21 cellular contexts compared by ENCODE assay signal in genomic region chr18:79983253-79983652, GRCh38. TPM values are rescaled to one million over a fixed set of nuclear protein-coding genes. Genes with fewer than 3 reads are reported as not detected.
DNase-seq lines count a peak whose midpoint lies in the region; ATAC-seq and TF ChIP-seq lines count a peak whose summit lies in the region.
"Had no signal": no experiment of that assay in that cellular context is flagged by ENCODE, and none has a peak within 500 bp of the region (broad histone marks: within the 10 kb centered on the region; RNA-seq: fewer than 3 reads in every experiment).

No MANE protein-coding gene starts in this region.

- no peaks in the 10 kb centered on the region for H3K9me3 ChIP-seq in CD4-positive, CD25-positive, alpha-beta regulatory T cell (ENCODE audit: control insufficient read depth in 2 of 2, low read length in 2 of 2)
- H3K9me3 ChIP-seq in sigmoid colon = no peaks in the 10 kb centered on the region
- H3K9me3 ChIP-seq in MM.1S (replicated peaks; ENCODE audit: insufficient read depth, low read length) = no peaks in the 10 kb centered on the region
- H3K9me3 ChIP-seq in PC-9 (ENCODE audit: insufficient read depth, low read depth) = no peaks in the 10 kb centered on the region
- H3K9me3 ChIP-seq: heart right ventricle, mucosa of descending colon, pancreas, spleen had no signal

- peak overlapping the region in 2 of 3 donors; percentile 48 to 88 for H3K27ac Mint-ChIP-seq in CD4-positive, CD25-positive, alpha-beta regulatory T cell
- H3K27ac Mint-ChIP-seq in activated CD4-positive, alpha-beta memory T cell treated with anti-CD3 and anti-CD28 coated beads for 36 hours = peak overlapping the region; percentile 53
- peak overlapping the region; percentile 70 for H3K27ac Mint-ChIP-seq in dendritic cell treated with granulocyte-macrophage colony-stimulating factor and Interleukin-4, amounts not matched to agents 40 ng/mL and 50 ng/mL, for 4 days
- peak overlapping the region in 6 of 10 donors; percentile 38 to 85 (median 78) for H3K27ac Mint-ChIP-seq in naive thymus-derived CD8-positive, alpha-beta T cell
- H3K27ac Mint-ChIP-seq in nephron progenitor cell = no peak overlapping the region

- H3K9me2 ChIP-seq in MM.1S (replicated peaks; ENCODE audit: insufficient read depth, low read length) (no peaks in the 10 kb centered on the region), PC-9 (ENCODE audit: insufficient read depth) (no peaks in the 10 kb centered on the region)

- H3K4me1 ChIP-seq in CD4-positive, CD25-positive, alpha-beta regulatory T cell (ENCODE audit: control insufficient read depth, insufficient read depth, low read length, poor library complexity, severe bottlenecking) = peaks cover 42% of the 10 kb centered on the region
- H3K4me1 ChIP-seq in sigmoid colon (peaks cover 3 to 26% (median 20%) of the 10 kb centered on the region in 4 donors), MM.1S (ENCODE audit: low read length) (no peaks in the 10 kb centered on the region), PC-9 (replicated peaks; ENCODE audit: insufficient read depth) (peaks cover 17% of the 10 kb centered on the region)

- H3K4me1 Mint-ChIP-seq in CD4-positive, CD25-positive, alpha-beta regulatory T cell = peaks cover 14 to 85% (median 59%) of the 10 kb centered on the region in 4 donors
- H3K4me1 Mint-ChIP-seq in activated CD4-positive, alpha-beta memory T cell treated with anti-CD3 and anti-CD28 coated beads for 36 hours (ENCODE audit: low read depth) = peaks cover 65% of the 10 kb centered on the region
- peaks cover 61% of the 10 kb centered on the region for H3K4me1 Mint-ChIP-seq in dendritic cell treated with granulocyte-macrophage colony-stimulating factor and Interleukin-4, amounts not matched to agents 40 ng/mL and 50 ng/mL, for 4 days (ENCODE audit: low read depth)
- peaks cover 32 to 81% (median 79%) of the 10 kb centered on the region in 4 donors for H3K4me1 Mint-ChIP-seq in naive thymus-derived CD8-positive, alpha-beta T cell
- H3K4me1 Mint-ChIP-seq in nephron progenitor cell = peaks cover 41% of the 10 kb centered on the region

- CTCF ChIA-PET in activated CD4-positive, alpha-beta memory T cell treated with anti-CD3 and anti-CD28 coated beads for 36 hours (lab: Charles Lee) = no interaction called here
- CTCF ChIA-PET in PC-9 (lab: Charles Lee) = no interaction called here

- H3K36me3 Mint-ChIP-seq in CD4-positive, CD25-positive, alpha-beta regulatory T cell = peaks cover 22% of the 10 kb centered on the region
- peaks cover 34% of the 10 kb centered on the region for H3K36me3 Mint-ChIP-seq in activated CD4-positive, alpha-beta memory T cell treated with anti-CD3 and anti-CD28 coated beads for 36 hours
- peaks cover 54% of the 10 kb centered on the region for H3K36me3 Mint-ChIP-seq in dendritic cell treated with granulocyte-macrophage colony-stimulating factor and Interleukin-4, amounts not matched to agents 40 ng/mL and 50 ng/mL, for 4 days (ENCODE audit: low read depth)
- peaks cover 0 to 56% (median 0%) of the 10 kb centered on the region in 3 donors for H3K36me3 Mint-ChIP-seq in naive thymus-derived CD8-positive, alpha-beta T cell
- peaks cover 54% of the 10 kb centered on the region for H3K36me3 Mint-ChIP-seq in nephron progenitor cell (ENCODE audit: low read depth)

- TF ChIP-seq CTCF in nephron progenitor cell (IDR thresholded peaks at IDR 0.05) (no peak), sigmoid colon (IDR thresholded peaks at IDR 0.05) (no peak), MM.1S (IDR thresholded peaks at IDR 0.05; ENCODE audit: low read length) (no peak), PC-9 (conservative IDR thresholded peaks at IDR 0.05) (no peak)

- no peak for DNase-seq in CD4-positive, CD25-positive, alpha-beta regulatory T cell
- DNase-seq in activated CD4-positive, alpha-beta memory T cell treated with anti-CD3 and anti-CD28 coated beads for 36 hours = no peak
- no peak for DNase-seq in naive thymus-derived CD8-positive, alpha-beta T cell
- DNase-seq in nephron progenitor cell = no peak
- DNase-seq in sigmoid colon = no peak
- DNase-seq in MM.1S = no peak
- DNase-seq in PC-9 = no peak
- DNase-seq: activated CD4-positive, CD25-positive, alpha-beta regulatory T cell; activated T-cell treated with anti-CD3 and anti-CD28 coated beads, Interleukin-2, amount 50 U/mL, for 4 hours; amniotic stem cell; cortex of kidney; heart right ventricle; islet precursor cell; mucosa of descending colon; NCI-H1417 treated with DMSO at 0.1 percent for 48 hours; NCI-H226; spleen; stimulated activated naive CD4-positive, alpha-beta T cell had no signal

- POLR2A ChIA-PET in activated CD4-positive, alpha-beta memory T cell treated with anti-CD3 and anti-CD28 coated beads for 36 hours (lab: Charles Lee) = no interaction called here
- POLR2A ChIA-PET in naive thymus-derived CD8-positive, alpha-beta T cell (lab: Charles Lee) = interaction anchor here (0.8 to 1.0 kb wide), 2 partner anchors 16 to 22 kb away, joined by 3 read pairs; no protein-coding TSS in a partner anchor
- POLR2A ChIA-PET in PC-9 (lab: Charles Lee; ENCODE audit: unreplicated experiment) = no interaction called here

- no peak overlapping the region for H3K4me3 ChIP-seq in CD4-positive, CD25-positive, alpha-beta regulatory T cell (ENCODE audit: low read depth, low read length)
- no peak overlapping the region for H3K4me3 ChIP-seq in sigmoid colon
- H3K4me3 ChIP-seq in MM.1S (ENCODE audit: low read length) = no peak overlapping the region
- no peak overlapping the region for H3K4me3 ChIP-seq in PC-9
- H3K4me3 ChIP-seq: heart right ventricle, mucosa of descending colon, pancreas, spleen had no signal

- intact Hi-C loops in activated CD4-positive, alpha-beta memory T cell treated with anti-CD3 and anti-CD28 coated beads for 36 hours (cut with micrococcal nuclease) = no loop called here
- intact Hi-C loops in dendritic cell treated with granulocyte-macrophage colony-stimulating factor and Interleukin-4, amounts not matched to agents 40 ng/mL and 50 ng/mL, for 4 days (cut with micrococcal nuclease) = loop anchor here (10.0 kb wide), 2 partner anchors 48 to 188 kb away; partner anchors contain the start of gene KCNG2
- intact Hi-C loops in sigmoid colon (cut with DNase I) = no loop called here
- intact Hi-C loops in PC-9 (cut with micrococcal nuclease; ENCODE audit: unreplicated experiment) = no loop called here

- TF ChIP-seq EP300 in sigmoid colon (IDR thresholded peaks at IDR 0.05) = no peak

- TF ChIP-seq POLR2A in sigmoid colon (IDR thresholded peaks at IDR 0.05) = no peak

- H3K4me2 ChIP-seq in MM.1S (ENCODE audit: low read depth, low read length) = no peak overlapping the region
- no peak overlapping the region for H3K4me2 ChIP-seq in PC-9

- no TSS peak for BruUV-seq in PC-9 (replicated peaks; lab: Mats Ljungman, UMichigan)

- H3K27me3 ChIP-seq in CD4-positive, CD25-positive, alpha-beta regulatory T cell (ENCODE audit: control insufficient read depth, insufficient read depth, low read length) = no peaks in the 10 kb centered on the region
- H3K27me3 ChIP-seq in sigmoid colon = no peaks in the 10 kb centered on the region
- H3K27me3 ChIP-seq in MM.1S (replicated peaks; ENCODE audit: insufficient read depth, low read length) = no peaks in the 10 kb centered on the region
- no peaks in the 10 kb centered on the region for H3K27me3 ChIP-seq in PC-9 (ENCODE audit: insufficient read depth, low read depth)
- H3K27me3 ChIP-seq: heart right ventricle, pancreas, spleen had no signal

- H3K79me2 ChIP-seq in MM.1S (ENCODE audit: low read length) (peaks cover 100% of the 10 kb centered on the region), PC-9 (ENCODE audit: low read depth) (peaks cover 100% of the 10 kb centered on the region)

- peaks cover 20% of the 10 kb centered on the region for H3K36me3 ChIP-seq in CD4-positive, CD25-positive, alpha-beta regulatory T cell (ENCODE audit: control insufficient read depth, insufficient read depth, low read length)
- H3K36me3 ChIP-seq in sigmoid colon (peaks cover 0 to 7% (median 0%) of the 10 kb centered on the region in 4 donors), MM.1S (replicated peaks; ENCODE audit: insufficient read depth, low read length) (peaks cover 15% of the 10 kb centered on the region; the same call in 1 of the 2 replicates), PC-9 (ENCODE audit: low read depth) (peaks cover 31% of the 10 kb centered on the region; the same call in 1 of the 2 replicates)
- H3K36me3 ChIP-seq: pancreas had no signal

- no peaks in the 10 kb centered on the region for H3K9me3 Mint-ChIP-seq in CD4-positive, CD25-positive, alpha-beta regulatory T cell
- no peaks in the 10 kb centered on the region for H3K9me3 Mint-ChIP-seq in activated CD4-positive, alpha-beta memory T cell treated with anti-CD3 and anti-CD28 coated beads for 36 hours
- H3K9me3 Mint-ChIP-seq in dendritic cell treated with granulocyte-macrophage colony-stimulating factor and Interleukin-4, amounts not matched to agents 40 ng/mL and 50 ng/mL, for 4 days = no peaks in the 10 kb centered on the region
- H3K9me3 Mint-ChIP-seq in naive thymus-derived CD8-positive, alpha-beta T cell = no peaks in the 10 kb centered on the region
- no peaks in the 10 kb centered on the region for H3K9me3 Mint-ChIP-seq in nephron progenitor cell
- H3K9me3 Mint-ChIP-seq: activated T-cell treated with anti-CD3 and anti-CD28 coated beads, Interleukin-2, amount 50 U/mL, for 4 hours had no signal

- H4K20me1 ChIP-seq in MM.1S (ENCODE audit: insufficient read depth, low read length) (peaks cover 5% of the 10 kb centered on the region; the same call in 1 of the 2 replicates), PC-9 (ENCODE audit: insufficient read depth) (peaks cover 96% of the 10 kb centered on the region)

- H3K27ac ChIP-seq in CD4-positive, CD25-positive, alpha-beta regulatory T cell (ENCODE audit: insufficient read depth, low read length, poor library complexity, severe bottlenecking) = no peak overlapping the region
- H3K27ac ChIP-seq in sigmoid colon (no peak overlapping the region), MM.1S (ENCODE audit: low read length) (no peak overlapping the region), PC-9 (no peak overlapping the region)
- H3K27ac ChIP-seq: pancreas had no signal

- WGBS in sigmoid colon, 2 donors = 79 to 87% methylated on average over 4 of the region's 4 CpGs

- peak overlapping the region in 1 of 4 donors; percentile 79 for H3K4me3 Mint-ChIP-seq in CD4-positive, CD25-positive, alpha-beta regulatory T cell
- H3K4me3 Mint-ChIP-seq in activated CD4-positive, alpha-beta memory T cell treated with anti-CD3 and anti-CD28 coated beads for 36 hours = no peak overlapping the region
- H3K4me3 Mint-ChIP-seq in dendritic cell treated with granulocyte-macrophage colony-stimulating factor and Interleukin-4, amounts not matched to agents 40 ng/mL and 50 ng/mL, for 4 days = peak overlapping the region; percentile 51
- H3K4me3 Mint-ChIP-seq in naive thymus-derived CD8-positive, alpha-beta T cell = peak overlapping the region in 7 of 10 donors; percentile 20 to 73 (median 28)
- no peak overlapping the region for H3K4me3 Mint-ChIP-seq in nephron progenitor cell

- H3K27me3 Mint-ChIP-seq in CD4-positive, CD25-positive, alpha-beta regulatory T cell = no peaks in the 10 kb centered on the region
- H3K27me3 Mint-ChIP-seq in activated CD4-positive, alpha-beta memory T cell treated with anti-CD3 and anti-CD28 coated beads for 36 hours = no peaks in the 10 kb centered on the region
- H3K27me3 Mint-ChIP-seq in dendritic cell treated with granulocyte-macrophage colony-stimulating factor and Interleukin-4, amounts not matched to agents 40 ng/mL and 50 ng/mL, for 4 days = no peaks in the 10 kb centered on the region
- H3K27me3 Mint-ChIP-seq in naive thymus-derived CD8-positive, alpha-beta T cell = no peaks in the 10 kb centered on the region
- H3K27me3 Mint-ChIP-seq in nephron progenitor cell (ENCODE audit: low read depth, poor library complexity) = no peaks in the 10 kb centered on the region

- H2AFZ ChIP-seq in MM.1S (ENCODE audit: low read length) (no peak overlapping the region), PC-9 (no peak overlapping the region)

- H3K9ac ChIP-seq in MM.1S (ENCODE audit: low read length) = no peak overlapping the region

- ATAC-seq in CD4-positive, CD25-positive, alpha-beta regulatory T cell (ENCODE audit: low read depth in 2 of 2) = no peak
- no peak for ATAC-seq in naive thymus-derived CD8-positive, alpha-beta T cell
- ATAC-seq: Right ventricle myocardium inferior had no signal

- H3F3A ChIP-seq in MM.1S (ENCODE audit: insufficient read depth, low read length) (no peaks in the 10 kb centered on the region), PC-9 (ENCODE audit: insufficient read depth, low read depth) (0 out of 2 replicates have a peak, but pooled peaks cover 4% of the 10 kb centered on the region)

RNA-seq across cellular contexts. Expression of gene TXNL4A, which starts 5.1 kb away (rescaled TPM):
- total RNA-seq in CD4-positive, CD25-positive, alpha-beta regulatory T cell = 70.5 TPM
- polyA plus RNA-seq in CD4-positive, CD25-positive, alpha-beta regulatory T cell = 100 to 1,000 TPM; 211 to 216 (median 214) TPM
- total RNA-seq in activated CD4-positive, alpha-beta memory T cell treated with anti-CD3 and anti-CD28 coated beads for 36 hours = 100 to 1,000 TPM; 169 to 175 TPM
- 10 to 100 TPM; 71.9 to 78.5 TPM for total RNA-seq in naive thymus-derived CD8-positive, alpha-beta T cell
- 100 to 1,000 TPM; 213 to 225 (median 217) TPM for polyA plus RNA-seq in naive thymus-derived CD8-positive, alpha-beta T cell
- total RNA-seq in sigmoid colon (10 to 100 TPM; 16.9 to 32.9 (median 27.1) TPM), PC-9 (2021) (106 and 120 TPM in 2 replicates)
- polyA plus RNA-seq in sigmoid colon = 10 to 100 TPM; 72.9 to 85.3 (median 85.3) TPM

RNA-seq across cellular contexts. Expression of gene HSBP1L1, which starts 18.8 kb away (rescaled TPM):
- total RNA-seq in CD4-positive, CD25-positive, alpha-beta regulatory T cell = 10.5 TPM
- 10 to 100 TPM in 2 of 4 donors, 1 to 10 TPM in 2; 5.2 to 27.6 (median 13.5) TPM for polyA plus RNA-seq in CD4-positive, CD25-positive, alpha-beta regulatory T cell
- 1 to 10 TPM; 8.5 to 8.8 TPM for total RNA-seq in activated CD4-positive, alpha-beta memory T cell treated with anti-CD3 and anti-CD28 coated beads for 36 hours
- total RNA-seq in naive thymus-derived CD8-positive, alpha-beta T cell = 10 to 100 TPM; 51.0 to 54.5 TPM
- polyA plus RNA-seq in naive thymus-derived CD8-positive, alpha-beta T cell = 10 to 100 TPM; 11.2 to 24.5 (median 16.0) TPM
- total RNA-seq in sigmoid colon = 10 to 100 TPM; 15.8 to 21.0 (median 19.3) TPM
- polyA plus RNA-seq in sigmoid colon = 10 to 100 TPM; 37.9 to 86.5 (median 51.1) TPM
- 32.6 and 41.5 TPM in 2 replicates for total RNA-seq in PC-9 (2021)

RNA-seq across cellular contexts. Expression of gene SLC66A2, which starts 31.8 kb away (rescaled TPM):
- 49.6 TPM for total RNA-seq in CD4-positive, CD25-positive, alpha-beta regulatory T cell
- 10 to 100 TPM; 11.7 to 18.3 (median 14.2) TPM for polyA plus RNA-seq in CD4-positive, CD25-positive, alpha-beta regulatory T cell
- total RNA-seq in activated CD4-positive, alpha-beta memory T cell treated with anti-CD3 and anti-CD28 coated beads for 36 hours = 10 to 100 TPM; 27.2 to 29.5 TPM
- 10 to 100 TPM; 31.8 to 38.7 TPM for total RNA-seq in naive thymus-derived CD8-positive, alpha-beta T cell
- 10 to 100 TPM; 14.1 to 22.0 (median 19.4) TPM for polyA plus RNA-seq in naive thymus-derived CD8-positive, alpha-beta T cell
- 10 to 100 TPM; 27.3 to 33.2 (median 32.0) TPM for total RNA-seq in sigmoid colon
- 10 to 100 TPM; 36.0 to 59.4 (median 49.2) TPM for polyA plus RNA-seq in sigmoid colon
- 24.3 and 28.0 TPM in 2 replicates for total RNA-seq in PC-9 (2021)

RNA-seq across cellular contexts. Expression of gene RBFA, which starts 51.0 kb away (rescaled TPM):
- total RNA-seq in CD4-positive, CD25-positive, alpha-beta regulatory T cell = 13.6 TPM
- polyA plus RNA-seq in CD4-positive, CD25-positive, alpha-beta regulatory T cell = 10 to 100 TPM in 2 of 4 donors, 1 to 10 TPM in 2; 7.5 to 10.4 (median 9.3) TPM
- 10 to 100 TPM; 29.5 to 31.8 TPM for total RNA-seq in activated CD4-positive, alpha-beta memory T cell treated with anti-CD3 and anti-CD28 coated beads for 36 hours
- 10 to 100 TPM; 28.2 to 29.8 TPM for total RNA-seq in naive thymus-derived CD8-positive, alpha-beta T cell
- 10 to 100 TPM; 14.8 to 15.4 (median 15.1) TPM for polyA plus RNA-seq in naive thymus-derived CD8-positive, alpha-beta T cell
- total RNA-seq in sigmoid colon (10 to 100 TPM; 20.2 to 39.5 (median 28.4) TPM), PC-9 (2021) (22.4 and 25.1 TPM in 2 replicates)
- polyA plus RNA-seq in sigmoid colon = 10 to 100 TPM in 2 of 3 donors, 1 to 10 TPM in 1; 9.0 to 21.5 (median 10.8) TPM

Comparison
In these comparisons a context has a peak if more than half of its experiments do, and no peak if none do; other contexts are left out.
1. H3K4me3 Mint-ChIP-seq: peak in dendritic cell treated with granulocyte-macrophage colony-stimulating factor and Interleukin-4, amounts not matched to agents 40 ng/mL and 50 ng/mL, for 4 days (single experiment) and naive thymus-derived CD8-positive, alpha-beta T cell (7 of 10); none in activated CD4-positive, alpha-beta memory T cell treated with anti-CD3 and anti-CD28 coated beads for 36 hours (single experiment) and nephron progenitor cell (single experiment).